ENCODE assay signal across 21 cellular contexts in the genomic region with DNA sequence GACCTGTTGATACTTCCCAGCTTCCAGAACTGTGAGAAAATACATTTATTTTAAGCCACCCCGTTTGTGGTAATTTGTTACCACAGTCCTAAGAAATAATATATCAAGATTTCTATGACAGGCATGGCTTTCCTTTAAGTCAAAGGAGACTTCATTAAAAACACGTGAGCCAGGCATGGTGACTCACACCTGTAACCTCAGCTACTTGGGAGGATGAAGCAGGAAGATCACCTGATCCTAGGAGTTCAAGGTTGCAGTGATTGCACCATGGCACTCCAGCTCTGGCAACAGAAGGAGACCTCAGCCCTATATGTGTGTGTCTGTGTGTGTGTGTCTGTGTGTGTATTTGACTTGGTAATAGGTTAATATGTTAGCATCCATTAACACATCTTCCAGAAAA.
"Had no signal": no experiment of that assay in that cellular context is flagged by ENCODE, and none has a peak within 500 bp of the region (broad histone marks: within the 10 kb centered on the region; RNA-seq: fewer than 3 reads in every experiment).

No MANE protein-coding gene starts in this region.

- H3K9me3 Mint-ChIP-seq: activated B cell treated with CpG ODN at 0.5 μM for 24 hours; activated CD4-positive, alpha-beta T cell treated with anti-CD3 and anti-CD28 coated beads, Interleukin-2, amount 10 ng/mL, durations not matched to agents 24 days and 14 days; activated naive CD4-positive, alpha-beta T cell treated with anti-CD3 and anti-CD28 coated beads for 36 hours; activated T-cell treated with anti-CD3 and anti-CD28 coated beads, Interleukin-2, amount 50 U/mL, for 4 hours had no signal

- DNase-seq: activated B cell treated with CpG ODN at 0.5 μM for 24 hours; activated CD4-positive, alpha-beta T cell treated with anti-CD3 and anti-CD28 coated beads for 1 hour; activated CD4-positive, alpha-beta T cell treated with anti-CD3 and anti-CD28 coated beads, Interleukin-2, amount 10 ng/mL, durations not matched to agents 24 days and 14 days; activated CD4-positive, alpha-beta T cell treated with anti-CD3 and anti-CD28 coated beads, Interleukin-2, amount 50 U/mL, for 48 hours; activated CD8-positive, alpha-beta memory T cell treated with anti-CD3 and anti-CD28 coated beads for 24 hours; activated effector memory CD4-positive, alpha-beta T cell treated with anti-CD3 and anti-CD28 coated beads, Interleukin-2, amount 50 U/mL, for 16 hours; activated naive CD4-positive, alpha-beta T cell treated with anti-CD3 and anti-CD28 coated beads for 36 hours; activated T-cell treated with anti-CD3 and anti-CD28 coated beads, Interleukin-2, amount 50 U/mL, for 4 hours; central memory CD4-positive, alpha-beta T cell; MM.1S; NCI-H1105 treated with DMSO at 0.1 percent for 48 hours; NCI-H1436 treated with DMSO at 0.1 percent for 48 hours; NCI-H187 treated with DMSO at 0.1 percent for 48 hours; NCI-H2081 treated with DMSO at 0.1 percent for 48 hours; NCI-H446; NCI-H524; PC-9; SIG-M5; T-helper 2 cell; T1000 had no signal

- H3K36me3 Mint-ChIP-seq: activated naive CD8-positive, alpha-beta T cell had no signal

- H3K4me3 Mint-ChIP-seq: activated B cell treated with CpG ODN at 0.5 μM for 24 hours; activated CD4-positive, alpha-beta T cell treated with anti-CD3 and anti-CD28 coated beads, Interleukin-2, amount 10 ng/mL, durations not matched to agents 24 days and 14 days; activated naive CD4-positive, alpha-beta T cell treated with anti-CD3 and anti-CD28 coated beads for 36 hours; activated naive CD8-positive, alpha-beta T cell; activated T-cell treated with anti-CD3 and anti-CD28 coated beads, Interleukin-2, amount 50 U/mL, for 4 hours had no signal

- H3K27ac Mint-ChIP-seq: activated B cell treated with CpG ODN at 0.5 μM for 24 hours; activated CD4-positive, alpha-beta T cell treated with anti-CD3 and anti-CD28 coated beads, Interleukin-2, amount 10 ng/mL, durations not matched to agents 24 days and 14 days; activated naive CD4-positive, alpha-beta T cell treated with anti-CD3 and anti-CD28 coated beads for 36 hours; activated naive CD8-positive, alpha-beta T cell had no signal

- H3K27ac ChIP-seq: PC-9 had no signal

- H3K4me3 ChIP-seq: PC-9 had no signal

- H3K27me3 Mint-ChIP-seq: activated CD4-positive, alpha-beta T cell treated with anti-CD3 and anti-CD28 coated beads, Interleukin-2, amount 10 ng/mL, durations not matched to agents 24 days and 14 days had no signal

- H3K4me1 Mint-ChIP-seq: activated B cell treated with CpG ODN at 0.5 μM for 24 hours; activated CD4-positive, alpha-beta T cell treated with anti-CD3 and anti-CD28 coated beads, Interleukin-2, amount 10 ng/mL, durations not matched to agents 24 days and 14 days had no signal
